ENCODE assay signal across 9 cellular contexts in genomic region chr11:67648140-67648795, GRCh38. TPM values are rescaled to one million over a fixed set of nuclear protein-coding genes. Genes with fewer than 3 reads are reported as not detected.
DNase-seq lines count a peak whose midpoint lies in the region; ATAC-seq, FAIRE-seq and TF ChIP-seq lines count a peak whose summit lies in the region.
"Had no signal": no experiment of that assay in that cellular context is flagged by ENCODE, and none has a peak within 500 bp of the region (broad histone marks: within the 10 kb centered on the region; RNA-seq: fewer than 3 reads in every experiment).

No MANE protein-coding gene starts in this region.

- ATAC-seq in GM18520 (IDR thresholded peaks at IDR 0.05; ENCODE audit: unreplicated experiment) (peak; percentile 53), HG03460 (IDR thresholded peaks at IDR 0.05; ENCODE audit: unreplicated experiment) (no peak)

- no peak for DNase-seq in AG09309 (ENCODE audit: low read depth)
- DNase-seq in Kasumi-1 (lab: John Stamatoyannopoulos, UW) = peak; percentile 76 to 77
- DNase-seq in activated CD4-positive, alpha-beta T cell treated with anti-CD3 and anti-CD28 coated beads for 1 hour = peak; percentile 33
- peak; percentile 77 for DNase-seq in iPS-NIHi11 (ENCODE audit: low spot score)
- peak; percentile 80 for DNase-seq in urothelium cell line (ENCODE audit: low spot score)
- DNase-seq in occipital lobe (lab: John Stamatoyannopoulos, UW) = no peak

- peak; percentile 20 for TF ChIP-seq CTCF in AG09309 (IDR thresholded peaks at IDR 0.05; ENCODE audit: control insufficient read depth, insufficient read depth, low read depth, low read length, missing control alignments)

- H3K4me3 ChIP-seq in AG09309 (ENCODE audit: control insufficient read depth, low read depth, low read length) = no peak overlapping the region

- FAIRE-seq in urothelium cell line (lab: Jason Lieb, UNC) = no peak
- FAIRE-seq: endometrium had no signal

RNA-seq across cellular contexts. Expression of gene ACY3, which starts 2.3 kb away (rescaled TPM):
- total RNA-seq in occipital lobe = 0.47 TPM

RNA-seq across cellular contexts. Expression of gene TBX10, which starts 8.7 kb away (rescaled TPM):
- not detected for total RNA-seq in occipital lobe

RNA-seq across cellular contexts. Expression of gene NUDT8, which starts 18.5 kb away (rescaled TPM):
- total RNA-seq in occipital lobe = 0.62 TPM

RNA-seq across cellular contexts. Expression of gene ALDH3B2, which starts 26.2 kb away (rescaled TPM):
- not detected for total RNA-seq in occipital lobe

RNA-seq across cellular contexts. Expression of gene NDUFV1, which starts 41.5 kb away (rescaled TPM):
- total RNA-seq in occipital lobe = 129 TPM

Comparison
In these comparisons a context has a peak if more than half of its experiments do, and no peak if none do; other contexts are left out.
1. DNase-seq: peak in Kasumi-1 (2 of 2), activated CD4-positive, alpha-beta T cell treated with anti-CD3 and anti-CD28 coated beads for 1 hour (single experiment), iPS-NIHi11 (single experiment) and urothelium cell line (single experiment); none in AG09309 (single experiment) and occipital lobe (single experiment).